ENCODE assay signal across 22 cellular contexts in the genomic region with DNA sequence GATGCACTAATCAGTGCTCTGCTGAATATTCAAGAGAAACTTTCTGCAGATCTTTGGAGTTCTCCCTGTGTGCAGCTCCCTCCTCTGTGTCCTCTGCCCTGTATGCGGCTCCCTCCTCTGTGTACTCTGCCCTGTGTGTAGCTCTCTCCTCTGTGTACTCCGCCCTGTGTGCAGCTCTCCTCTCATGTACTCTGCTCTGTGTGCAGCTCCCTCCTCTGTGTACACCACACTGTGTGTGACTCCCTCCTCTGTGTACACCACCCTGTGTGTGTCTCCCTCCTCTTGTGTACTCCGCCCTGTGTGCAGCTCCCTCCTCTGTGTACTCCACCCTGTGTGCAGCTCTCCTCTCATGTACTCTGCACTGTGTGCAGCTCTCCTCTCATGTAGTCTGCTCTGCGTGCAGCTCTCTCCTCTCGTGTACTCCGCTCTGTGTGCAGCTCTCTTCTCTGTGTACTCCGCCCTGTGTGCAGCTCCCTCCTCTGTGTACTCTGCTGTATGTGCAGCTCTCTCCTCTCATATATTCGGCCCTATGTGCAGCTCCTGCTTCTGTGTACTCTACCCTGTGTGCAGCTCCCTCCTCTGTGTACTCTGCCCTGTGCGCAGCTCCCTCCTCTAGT.
A peak's percentile ranks its signal among the peaks of the same experiment; 100 is the strongest.
DNase-seq lines count a peak whose midpoint lies in the region; ATAC-seq, FAIRE-seq and TF ChIP-seq lines count a peak whose summit lies in the region.
"Had no signal": no experiment of that assay in that cellular context is flagged by ENCODE, and none has a peak within 500 bp of the region (broad histone marks: within the 10 kb centered on the region; RNA-seq: fewer than 3 reads in every experiment).

No MANE protein-coding gene starts in this region.

- TF ChIP-seq POLR2A in body of pancreas (IDR thresholded peaks at IDR 0.05) = no peak

- no peak for TF ChIP-seq CTCF in H9 (conservative IDR thresholded peaks at IDR 0.05)
- no peak for TF ChIP-seq CTCF in endodermal cell (conservative IDR thresholded peaks at IDR 0.05)
- no peak for TF ChIP-seq CTCF in D721Med (IDR thresholded peaks at IDR 0.05; ENCODE audit: insufficient read depth, missing control alignments)
- TF ChIP-seq CTCF in body of pancreas (IDR thresholded peaks at IDR 0.05) = no peak

- H2BK5ac ChIP-seq in H9 (ENCODE audit: insufficient read length, low read length) = no peak overlapping the region

- no peak overlapping the region for H4K5ac ChIP-seq in H9 (ENCODE audit: insufficient read length, low read depth, low read length)

- no peaks in the 10 kb centered on the region for H3K79me2 ChIP-seq in H9 (ENCODE audit: insufficient read depth, low read length)

- H2BK20ac ChIP-seq in H9 (ENCODE audit: low read depth, low read length, poor library complexity, severe bottlenecking) = no peak overlapping the region

- H3K18ac ChIP-seq in H9 (ENCODE audit: insufficient read length, low read depth, low read length) = peak overlapping the region; percentile 14

- H4K91ac ChIP-seq in H9 (ENCODE audit: insufficient read length, low read depth, low read length) = no peak overlapping the region

- no peaks in the 10 kb centered on the region for H3K23me2 ChIP-seq in H9 (ENCODE audit: insufficient read length, low read depth, low read length, poor library complexity, severe bottlenecking)

- DNase-seq in H9 = no peak
- peak; percentile 36 for DNase-seq in endodermal cell
- DNase-seq in natural killer cell treated with Interleukin-12 subunit alpha and Interleukin-12 subunit beta and Interleukin-15 and Interleukin-18, amount 100 ng/mL, for 72 hours (ENCODE audit: low spot score) = no peak
- no peak for DNase-seq in stimulated activated effector memory CD8-positive, alpha-beta T cell treated with anti-CD3 and anti-CD28 coated beads, Interleukin-12 subunit alpha, Interleukin-12 subunit beta, amount 100 ng/mL, for 72 hours (ENCODE audit: low spot score in 2 of 2)
- DNase-seq in D721Med (ENCODE audit: insufficient read length, low spot score) = no peak
- no peak for DNase-seq in body of pancreas
- DNase-seq: CD4-positive, CD25-positive, alpha-beta regulatory T cell; DMS53; GOT3; KBM-7; MV-4-11; NCI-H1105; NCI-H1436 treated with DMSO at 0.1 percent for 48 hours; NCI-H187 treated with DMSO at 0.1 percent for 48 hours; NCI-H2171 treated with DMSO at 0.1 percent for 48 hours; NCI-H524; NCI-H774; SK-N-SH had no signal

- ATAC-seq in natural killer cell treated with Interleukin-12 subunit alpha and Interleukin-12 subunit beta and Interleukin-15 and Interleukin-18, amount 100 ng/mL, for 72 hours = peak; percentile 38 to 52
- ATAC-seq in stimulated activated effector memory CD8-positive, alpha-beta T cell treated with anti-CD3 and anti-CD28 coated beads, Interleukin-12 subunit alpha, Interleukin-12 subunit beta, amount 100 ng/mL, for 72 hours = peak; percentile 37
- no peak for ATAC-seq in HG03457 (IDR thresholded peaks at IDR 0.05; ENCODE audit: unreplicated experiment)
- ATAC-seq in GM18861 (IDR thresholded peaks at IDR 0.05; ENCODE audit: unreplicated experiment) = no peak
- ATAC-seq in body of pancreas = no peak

- H2AFZ ChIP-seq in H9 (ENCODE audit: low read length) = no peak overlapping the region

- H3K27me3 Mint-ChIP-seq in H9 (ENCODE audit: low read depth) = peaks cover 13% of the 10 kb centered on the region
- H3K27me3 Mint-ChIP-seq in endodermal cell (ENCODE audit: insufficient read depth) = peaks cover 6% of the 10 kb centered on the region
- H3K27me3 Mint-ChIP-seq in natural killer cell treated with Interleukin-12 subunit alpha and Interleukin-12 subunit beta and Interleukin-15 and Interleukin-18, amount 100 ng/mL, for 72 hours = peaks cover 25 to 26% of the 10 kb centered on the region in 2 donors
- H3K27me3 Mint-ChIP-seq: CD4-positive, CD25-positive, alpha-beta regulatory T cell had no signal

- no peaks in the 10 kb centered on the region for H3K4me1 ChIP-seq in H9 (ENCODE audit: insufficient read depth, low read length)
- no peaks in the 10 kb centered on the region for H3K4me1 ChIP-seq in endodermal cell (ENCODE audit: control insufficient read depth, insufficient read depth, low read length)
- H3K4me1 ChIP-seq in body of pancreas = peaks cover 13% of the 10 kb centered on the region

- no CpG with 5 or more reads among the region's 9 CpGs for WGBS in H9 (ENCODE audit: extremely low coverage, insufficient read length, low lambda C conversion rate)
- WGBS in endodermal cell (ENCODE audit: insufficient coverage in 1 of 2, insufficient read length in 1 of 2), 2 experiments = 90 to 92% methylated on average over 9 of the region's 9 CpGs
- WGBS in body of pancreas, 2 donors = 79 to 87% methylated on average over 9 of the region's 9 CpGs

- H3K4ac ChIP-seq in H9 (ENCODE audit: low read depth, low read length) = no peak overlapping the region

- H3K9me3 ChIP-seq in H9 (ENCODE audit: control insufficient read depth, low read depth, low read length) = no peaks in the 10 kb centered on the region
- H3K9me3 ChIP-seq in endodermal cell (ENCODE audit: control insufficient read depth, low read length) = no peaks in the 10 kb centered on the region
- no peaks in the 10 kb centered on the region for H3K9me3 ChIP-seq in body of pancreas
- H3K9me3 ChIP-seq: BLaER1, SK-N-SH had no signal

- H3K9ac ChIP-seq in H9 (ENCODE audit: extremely low read depth, insufficient read length, low read length) (no peak overlapping the region), endodermal cell (ENCODE audit: extremely low read depth, low read length, poor library complexity, severe bottlenecking) (no peak overlapping the region)
- H3K9ac ChIP-seq: BLaER1, SK-N-SH had no signal

- no peak overlapping the region for H3K14ac ChIP-seq in H9 (ENCODE audit: insufficient read depth, low read length)

- no peak overlapping the region for H3K23ac ChIP-seq in H9 (ENCODE audit: insufficient read length, low read depth, low read length)

- H3K27ac Mint-ChIP-seq in H9 (peak overlapping the region in 1 of 3 experiments; percentile 11; a peak in 1 of 7 replicates), endodermal cell (no peak overlapping the region)
- H3K27ac Mint-ChIP-seq in natural killer cell treated with Interleukin-12 subunit alpha and Interleukin-12 subunit beta and Interleukin-15 and Interleukin-18, amount 100 ng/mL, for 72 hours = no peak overlapping the region
- no peak overlapping the region for H3K27ac Mint-ChIP-seq in stimulated activated effector memory CD8-positive, alpha-beta T cell treated with anti-CD3 and anti-CD28 coated beads, Interleukin-12 subunit alpha, Interleukin-12 subunit beta, amount 100 ng/mL, for 72 hours
- H3K27ac Mint-ChIP-seq: CD4-positive, CD25-positive, alpha-beta regulatory T cell had no signal

- H3K9me3 Mint-ChIP-seq in H9 = peaks cover 5 to 14% of the 10 kb centered on the region in 2 experiments; a peak in 4 of 5 replicates
- H3K9me3 Mint-ChIP-seq in endodermal cell = peaks cover 13% of the 10 kb centered on the region
- peaks cover 6% of the 10 kb centered on the region for H3K9me3 Mint-ChIP-seq in natural killer cell treated with Interleukin-12 subunit alpha and Interleukin-12 subunit beta and Interleukin-15 and Interleukin-18, amount 100 ng/mL, for 72 hours
- H3K9me3 Mint-ChIP-seq in stimulated activated effector memory CD8-positive, alpha-beta T cell treated with anti-CD3 and anti-CD28 coated beads, Interleukin-12 subunit alpha, Interleukin-12 subunit beta, amount 100 ng/mL, for 72 hours = peaks cover 5% of the 10 kb centered on the region

- H3K4me3 ChIP-seq in endodermal cell (ENCODE audit: low read length) (no peak overlapping the region), body of pancreas (no peak overlapping the region)
- H3K4me3 ChIP-seq: BLaER1 had no signal

- no peaks in the 10 kb centered on the region for H3K36me3 ChIP-seq in endodermal cell (ENCODE audit: control insufficient read depth, insufficient read depth, low read length)
- H3K36me3 ChIP-seq in body of pancreas (replicated peaks in 1 of 2; ENCODE audit: insufficient read depth in 1 of 2, low read depth in 2 of 2) = no peaks in the 10 kb centered on the region
- H3K36me3 ChIP-seq: BLaER1 had no signal

- H4K8ac ChIP-seq in H9 (replicated peaks; ENCODE audit: insufficient read length, low read depth, low read length) = no peak overlapping the region

- H3T11ph ChIP-seq in H9 (ENCODE audit: low read length) = no peak overlapping the region

- H3K4me3 Mint-ChIP-seq in H9 = no peak overlapping the region; a peak in 1 of 5 replicates
- no peak overlapping the region for H3K4me3 Mint-ChIP-seq in endodermal cell
- no peak overlapping the region for H3K4me3 Mint-ChIP-seq in natural killer cell treated with Interleukin-12 subunit alpha and Interleukin-12 subunit beta and Interleukin-15 and Interleukin-18, amount 100 ng/mL, for 72 hours
- no peak overlapping the region for H3K4me3 Mint-ChIP-seq in stimulated activated effector memory CD8-positive, alpha-beta T cell treated with anti-CD3 and anti-CD28 coated beads, Interleukin-12 subunit alpha, Interleukin-12 subunit beta, amount 100 ng/mL, for 72 hours
- H3K4me3 Mint-ChIP-seq: CD4-positive, CD25-positive, alpha-beta regulatory T cell had no signal

- no peak overlapping the region for H3K56ac ChIP-seq in H9 (ENCODE audit: insufficient read length, low read depth, low read length)

- H3K27ac ChIP-seq in H9 (ENCODE audit: insufficient read length, low read depth, low read length) = no peak overlapping the region
- H3K27ac ChIP-seq in endodermal cell (ENCODE audit: low read depth, low read length) = no peak overlapping the region
- no peak overlapping the region for H3K27ac ChIP-seq in body of pancreas
- H3K27ac ChIP-seq: BLaER1 had no signal

- FAIRE-seq in D721Med (lab: Jason Lieb, UNC) = no peak
- FAIRE-seq: A204.1 had no signal

- H3K27me3 ChIP-seq in H9 (ENCODE audit: insufficient read depth, low read length) (no peaks in the 10 kb centered on the region), endodermal cell (ENCODE audit: control insufficient read depth, insufficient read depth, low read length, poor library complexity, severe bottlenecking) (no peaks in the 10 kb centered on the region), body of pancreas (no peaks in the 10 kb centered on the region)
- H3K27me3 ChIP-seq: BLaER1 had no signal

- no peak overlapping the region for H3K4me2 ChIP-seq in H9 (ENCODE audit: insufficient read depth, insufficient read length, low read length)
- H3K4me2 ChIP-seq: BLaER1, SK-N-SH had no signal

- H2BK120ac ChIP-seq in H9 (ENCODE audit: low read depth, low read length, poor library complexity, severe bottlenecking) = no peak overlapping the region

- peaks cover 11 to 13% of the 10 kb centered on the region in 2 experiments for H3K4me1 Mint-ChIP-seq in H9
- peaks cover 5% of the 10 kb centered on the region for H3K4me1 Mint-ChIP-seq in endodermal cell
- no peaks in the 10 kb centered on the region for H3K4me1 Mint-ChIP-seq in natural killer cell treated with Interleukin-12 subunit alpha and Interleukin-12 subunit beta and Interleukin-15 and Interleukin-18, amount 100 ng/mL, for 72 hours (ENCODE audit: low read depth in 2 of 2)
- no peaks in the 10 kb centered on the region for H3K4me1 Mint-ChIP-seq in stimulated activated effector memory CD8-positive, alpha-beta T cell treated with anti-CD3 and anti-CD28 coated beads, Interleukin-12 subunit alpha, Interleukin-12 subunit beta, amount 100 ng/mL, for 72 hours
- H3K4me1 Mint-ChIP-seq: CD4-positive, CD25-positive, alpha-beta regulatory T cell had no signal

- peaks cover 0 to 9% (median 1%) of the 10 kb centered on the region in 3 experiments; a peak in 3 of 7 replicates for H3K36me3 Mint-ChIP-seq in H9 (ENCODE audit: insufficient read depth in 1 of 3, low read depth in 3 of 3)
- H3K36me3 Mint-ChIP-seq in endodermal cell (ENCODE audit: low read depth) = no peaks in the 10 kb centered on the region
- H3K36me3 Mint-ChIP-seq in natural killer cell treated with Interleukin-12 subunit alpha and Interleukin-12 subunit beta and Interleukin-15 and Interleukin-18, amount 100 ng/mL, for 72 hours = no peaks in the 10 kb centered on the region
- H3K36me3 Mint-ChIP-seq in stimulated activated effector memory CD8-positive, alpha-beta T cell treated with anti-CD3 and anti-CD28 coated beads, Interleukin-12 subunit alpha, Interleukin-12 subunit beta, amount 100 ng/mL, for 72 hours = no peaks in the 10 kb centered on the region
- H3K36me3 Mint-ChIP-seq: CD4-positive, CD25-positive, alpha-beta regulatory T cell had no signal

- no peaks in the 10 kb centered on the region for H3K79me1 ChIP-seq in H9 (ENCODE audit: insufficient read depth, low read depth, low read length, poor library complexity, severe bottlenecking)

- no peaks in the 10 kb centered on the region for H4K20me1 ChIP-seq in H9 (ENCODE audit: control insufficient read depth, insufficient read depth, insufficient read length)
- H4K20me1 ChIP-seq: BLaER1 had no signal

- intact Hi-C loops in body of pancreas (cut with DNase I) = no loop called here

- H2BK12ac ChIP-seq in H9 (ENCODE audit: insufficient read length, low read depth, low read length) = no peak overlapping the region

- no peak overlapping the region for H2AK5ac ChIP-seq in H9 (ENCODE audit: insufficient read length, low read length)

- H2BK15ac ChIP-seq in H9 (ENCODE audit: low read depth, low read length) = no peak overlapping the region

Comparison
In these comparisons a context has a peak if more than half of its experiments do, and no peak if none do; other contexts are left out.
1. ATAC-seq: peak in natural killer cell treated with Interleukin-12 subunit alpha and Interleukin-12 subunit beta and Interleukin-15 and Interleukin-18, amount 100 ng/mL, for 72 hours (2 of 2) and stimulated activated effector memory CD8-positive, alpha-beta T cell treated with anti-CD3 and anti-CD28 coated beads, Interleukin-12 subunit alpha, Interleukin-12 subunit beta, amount 100 ng/mL, for 72 hours (single experiment); none in HG03457 (single experiment), GM18861 (single experiment) and body of pancreas (single experiment).